Comparison of ENCODE assay signal across 4 cellular contexts in the genomic region with DNA sequence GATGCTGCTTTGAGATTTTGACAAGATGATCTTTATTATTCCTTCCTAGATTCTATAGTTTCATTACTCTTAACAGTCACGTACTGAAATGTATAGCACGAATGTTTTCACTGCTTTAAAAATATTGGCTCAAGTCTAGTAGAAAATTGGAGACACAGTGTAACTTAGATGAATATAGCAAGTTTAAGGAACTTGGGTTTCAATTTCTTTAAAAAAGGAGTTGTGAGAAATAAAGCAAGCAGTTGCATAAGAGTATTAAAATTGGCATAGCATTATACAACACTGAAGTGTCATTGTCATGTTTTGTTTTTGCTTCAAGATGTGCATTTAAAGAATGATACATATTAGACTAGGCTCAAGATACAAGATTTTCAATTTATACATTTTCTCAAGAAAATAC.
"Had no signal": no experiment of that assay in that cellular context is flagged by ENCODE, and none has a peak within 500 bp of the region (broad histone marks: within the 10 kb centered on the region; RNA-seq: fewer than 3 reads in every experiment).

No MANE protein-coding gene starts in this region.

- H3K4me2 ChIP-seq: GM23338 had no signal

- H3K4me3 ChIP-seq: GM23338 had no signal

- ATAC-seq: GM23338 had no signal

- DNase-seq: H9, HCEC 1CT, IMR-90 had no signal
